16 cellular contexts compared by ENCODE assay signal in genomic region chr22:44047891-44048301, GRCh38. TPM values are rescaled to one million over a fixed set of nuclear protein-coding genes. Genes with fewer than 3 reads are reported as not detected.
DNase-seq lines count a peak whose midpoint lies in the region; ATAC-seq and TF ChIP-seq lines count a peak whose summit lies in the region.
"Had no signal": no experiment of that assay in that cellular context is flagged by ENCODE, and none has a peak within 500 bp of the region (broad histone marks: within the 10 kb centered on the region; RNA-seq: fewer than 3 reads in every experiment).

No MANE protein-coding gene starts in this region.

- TF ChIP-seq CTCF in upper lobe of left lung (IDR thresholded peaks at IDR 0.05) (no peak), adrenal gland (IDR thresholded peaks at IDR 0.05) (no peak), smooth muscle cell (IDR thresholded peaks at IDR 0.05; ENCODE audit: borderline replicate concordance, insufficient read depth, poor library complexity, severe bottlenecking) (no peak)

- H3K27me3 ChIP-seq in upper lobe of left lung (no peaks in the 10 kb centered on the region), adrenal gland (no peaks in the 10 kb centered on the region), smooth muscle cell (ENCODE audit: low read depth) (no peaks in the 10 kb centered on the region)
- H3K27me3 ChIP-seq: brain microvascular endothelial cell, MG63 had no signal

- peaks cover 86% of the 10 kb centered on the region for H4K20me1 ChIP-seq in smooth muscle cell (ENCODE audit: low read depth)

- H3K4me2 ChIP-seq in smooth muscle cell, result no peak overlapping the region

- TF ChIP-seq POLR2A in upper lobe of left lung (IDR thresholded peaks at IDR 0.05) (no peak), adrenal gland (IDR thresholded peaks at IDR 0.05) (no peak)

- H3K36me3 ChIP-seq in upper lobe of left lung (no peaks in the 10 kb centered on the region), adrenal gland (replicated peaks in 1 of 2) (no peaks in the 10 kb centered on the region), smooth muscle cell (ENCODE audit: low read depth) (no peaks in the 10 kb centered on the region)
- H3K36me3 ChIP-seq: brain microvascular endothelial cell had no signal

- H3K36me3 Mint-ChIP-seq in stimulated activated naive CD8-positive, alpha-beta T cell treated with anti-CD3 and anti-CD28 coated beads, Interleukin-15, Interleukin-2, amounts not matched to agents 100 ng/mL and 50 ng/mL, for 24 hours (ENCODE audit: low read depth), result peaks cover 5% of the 10 kb centered on the region
- peaks cover 4% of the 10 kb centered on the region for H3K36me3 Mint-ChIP-seq in central memory CD8-positive, alpha-beta T cell (ENCODE audit: insufficient read depth)
- H3K36me3 Mint-ChIP-seq: mesothelial cell of epicardium had no signal

- no peaks in the 10 kb centered on the region for H3F3A ChIP-seq in smooth muscle cell (ENCODE audit: low read depth)

- H3K4me3 ChIP-seq in upper lobe of left lung (peak overlapping the region in 2 of 4 donors; percentile 18 to 22), adrenal gland (no peak overlapping the region), smooth muscle cell (no peak overlapping the region)
- H3K4me3 ChIP-seq: MG63 had no signal

- ATAC-seq in stimulated activated naive CD8-positive, alpha-beta T cell treated with anti-CD3 and anti-CD28 coated beads, Interleukin-15, Interleukin-2, amounts not matched to agents 100 U/mL and 50 U/mL, for 24 hours, result no peak
- ATAC-seq in HG02642 (IDR thresholded peaks at IDR 0.05; ENCODE audit: poor library complexity, unreplicated experiment) (peak; percentile 45), upper lobe of left lung (ENCODE audit: low FRiP score in 2 of 2) (no peak)
- no peak for ATAC-seq in central memory CD8-positive, alpha-beta T cell (replicated peaks; ENCODE audit: extremely low read depth, poor library complexity, severe bottlenecking)
- ATAC-seq: Panc1 had no signal

- no peak overlapping the region for H3K9ac ChIP-seq in smooth muscle cell (ENCODE audit: low read depth)

- H2AFZ ChIP-seq in smooth muscle cell (ENCODE audit: low read depth), result no peak overlapping the region

- no peaks in the 10 kb centered on the region for H3K79me2 ChIP-seq in smooth muscle cell (ENCODE audit: low read depth)

- no peaks in the 10 kb centered on the region for H3K27me3 Mint-ChIP-seq in stimulated activated naive CD8-positive, alpha-beta T cell treated with anti-CD3 and anti-CD28 coated beads, Interleukin-15, Interleukin-2, amounts not matched to agents 100 ng/mL and 50 ng/mL, for 24 hours
- no peaks in the 10 kb centered on the region for H3K27me3 Mint-ChIP-seq in central memory CD8-positive, alpha-beta T cell

- TF ChIP-seq EP300 in upper lobe of left lung (IDR thresholded peaks at IDR 0.05), result no peak

- peaks cover 21 to 39% (median 25%) of the 10 kb centered on the region in 4 donors for H3K4me1 ChIP-seq in upper lobe of left lung
- peaks cover 0 to 7% of the 10 kb centered on the region in 2 donors for H3K4me1 ChIP-seq in adrenal gland (replicated peaks in 1 of 2)
- H3K4me1 ChIP-seq in smooth muscle cell (ENCODE audit: low read depth), result peaks cover 12% of the 10 kb centered on the region

- DNase-seq in stimulated activated naive CD8-positive, alpha-beta T cell treated with anti-CD3 and anti-CD28 coated beads, Interleukin-15, Interleukin-2, amounts not matched to agents 100 U/mL and 50 U/mL, for 24 hours, result no peak
- DNase-seq in central memory CD8-positive, alpha-beta T cell (ENCODE audit: low spot score in 2 of 2), result no peak
- DNase-seq in upper lobe of left lung (no peak), adrenal gland (no peak), smooth muscle cell (lab: John Stamatoyannopoulos, UW; ENCODE audit: unreplicated experiment) (no peak)
- no peak for DNase-seq in effector CD4-positive, alpha-beta T cell
- DNase-seq: brain microvascular endothelial cell; MG63; NCI-H226; stimulated activated CD4-positive, alpha-beta T cell treated with anti-CD3 and anti-CD28 coated beads, Interleukin-4, amount 100 ng/mL, for 4 hours; T-helper 9 cell had no signal

- peak overlapping the region; percentile 24 to 77 (median 66) for H3K27ac ChIP-seq in upper lobe of left lung
- no peak overlapping the region for H3K27ac ChIP-seq in adrenal gland
- H3K27ac ChIP-seq in smooth muscle cell (ENCODE audit: low read depth), result no peak overlapping the region
- H3K27ac ChIP-seq: brain microvascular endothelial cell, epithelial cell of prostate had no signal

- H3K27ac Mint-ChIP-seq in stimulated activated naive CD8-positive, alpha-beta T cell treated with anti-CD3 and anti-CD28 coated beads, Interleukin-15, Interleukin-2, amounts not matched to agents 100 ng/mL and 50 ng/mL, for 24 hours, result peak overlapping the region; percentile 28
- H3K27ac Mint-ChIP-seq in central memory CD8-positive, alpha-beta T cell (ENCODE audit: low read depth), result peak overlapping the region; percentile 83
- H3K27ac Mint-ChIP-seq: mesothelial cell of epicardium had no signal

- WGBS in upper lobe of left lung, 2 donors, result 57 to 75% methylated on average over 9 of the region's 9 CpGs
- WGBS in adrenal gland, 4 donors, result 79 to 87% (median 83%) methylated on average over 7 to 9 of the region's 9 CpGs
- 96% methylated on average over 9 of the region's 9 CpGs for WGBS in smooth muscle cell (ENCODE audit: low lambda C conversion rate)

- intact Hi-C loops in adrenal gland (cut with DNase I), result no loop called here

- H3K9me3 ChIP-seq in upper lobe of left lung, result no peaks in the 10 kb centered on the region
- H3K9me3 ChIP-seq in adrenal gland (replicated peaks in 1 of 3), result no peaks in the 10 kb centered on the region
- no peaks in the 10 kb centered on the region for H3K9me3 ChIP-seq in smooth muscle cell (replicated peaks; ENCODE audit: low read depth)
- H3K9me3 ChIP-seq: MG63 had no signal

- peak overlapping the region; percentile 48 for H3K4me3 Mint-ChIP-seq in stimulated activated naive CD8-positive, alpha-beta T cell treated with anti-CD3 and anti-CD28 coated beads, Interleukin-15, Interleukin-2, amounts not matched to agents 100 ng/mL and 50 ng/mL, for 24 hours
- no peak overlapping the region for H3K4me3 Mint-ChIP-seq in central memory CD8-positive, alpha-beta T cell
- H3K4me3 Mint-ChIP-seq: mesothelial cell of epicardium had no signal

- H3K9me3 Mint-ChIP-seq in stimulated activated naive CD8-positive, alpha-beta T cell treated with anti-CD3 and anti-CD28 coated beads, Interleukin-15, Interleukin-2, amounts not matched to agents 100 ng/mL and 50 ng/mL, for 24 hours, result no peaks in the 10 kb centered on the region
- no peaks in the 10 kb centered on the region for H3K9me3 Mint-ChIP-seq in central memory CD8-positive, alpha-beta T cell

- H3K4me1 Mint-ChIP-seq in stimulated activated naive CD8-positive, alpha-beta T cell treated with anti-CD3 and anti-CD28 coated beads, Interleukin-15, Interleukin-2, amounts not matched to agents 100 ng/mL and 50 ng/mL, for 24 hours (ENCODE audit: low read depth), result peaks cover 31% of the 10 kb centered on the region
- peaks cover 23% of the 10 kb centered on the region for H3K4me1 Mint-ChIP-seq in central memory CD8-positive, alpha-beta T cell

RNA-seq across cellular contexts. Expression of gene PARVB, which starts 23.8 kb away (rescaled TPM):
- total RNA-seq in upper lobe of left lung, result 10 to 100 TPM; 14.5 to 56.1 (median 37.0) TPM
- 10 to 100 TPM; 17.1 to 77.6 (median 58.5) TPM for total RNA-seq in adrenal gland
- polyA plus RNA-seq in adrenal gland, result 10 to 100 TPM; 16.9 to 42.5 (median 23.8) TPM
- 24.8 and 36.6 TPM in 2 replicates for total RNA-seq in smooth muscle cell
- 35.1 and 35.6 TPM in 2 replicates for polyA plus RNA-seq in smooth muscle cell

Comparison
In these comparisons a context has a peak if more than half of its experiments do, and no peak if none do; other contexts are left out.
1. H3K27ac ChIP-seq: peak in upper lobe of left lung (4 of 4); none in adrenal gland (0 of 5) and smooth muscle cell (single experiment).